In the genomic region with DNA sequence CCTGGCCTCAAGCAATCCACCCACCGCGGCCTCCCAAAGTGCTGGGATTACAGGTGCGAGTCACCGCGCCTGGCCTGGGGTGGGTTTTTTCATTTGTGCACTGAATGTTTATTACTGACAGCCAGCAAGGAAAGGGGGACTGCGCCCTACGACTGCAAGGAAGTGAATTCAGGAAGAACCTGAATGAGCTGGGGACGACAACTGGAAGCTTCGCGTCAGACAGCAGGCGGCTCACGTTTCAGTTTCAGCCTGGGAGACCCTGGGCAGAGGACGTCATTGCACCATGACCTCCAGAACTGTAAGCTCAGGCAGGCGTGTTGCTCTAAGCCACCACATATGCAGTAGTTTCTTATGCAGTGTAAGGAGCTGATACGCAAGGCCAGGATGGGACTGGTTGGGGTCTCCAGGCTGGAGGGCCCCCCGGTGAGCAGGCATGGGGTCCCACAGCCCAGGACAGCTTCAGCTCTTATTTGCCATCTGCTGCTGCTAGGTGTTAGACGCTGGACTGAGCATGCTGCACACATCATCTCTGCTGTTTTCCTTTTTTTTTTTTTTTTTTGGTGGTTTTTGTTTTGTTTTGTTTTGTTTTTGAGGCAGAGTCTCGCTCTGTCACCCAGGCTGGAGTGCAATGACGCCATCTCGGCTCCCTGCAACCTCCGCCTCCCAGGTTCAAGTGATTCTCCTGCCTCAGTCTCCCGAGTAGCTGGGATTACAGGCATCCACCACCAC, we compare ENCODE assay signal across 8 cellular contexts.
DNase-seq lines count a peak whose midpoint lies in the region; ATAC-seq, FAIRE-seq and TF ChIP-seq lines count a peak whose summit lies in the region.
"Had no signal": no experiment of that assay in that cellular context is flagged by ENCODE, and none has a peak within 500 bp of the region (broad histone marks: within the 10 kb centered on the region; RNA-seq: fewer than 3 reads in every experiment).

No MANE protein-coding gene starts in this region.

- TF ChIP-seq CTCF in ascending aorta (IDR thresholded peaks at IDR 0.05), result no peak
- 0 out of 2 replicates have a peak, but pooled peaks have one; percentile 26 for TF ChIP-seq CTCF in HepG2 (CRISPR knock-in tag; IDR thresholded peaks at IDR 0.05)
- no peak for TF ChIP-seq CTCF in testis (IDR thresholded peaks at IDR 0.05)

- H3K36me3 ChIP-seq in ascending aorta, result no peaks in the 10 kb centered on the region
- no peaks in the 10 kb centered on the region for H3K36me3 ChIP-seq in HepG2 (replicated peaks in 1 of 2; ENCODE audit: control insufficient read depth in 1 of 2, insufficient read depth in 2 of 2, low read length in 2 of 2)
- no peaks in the 10 kb centered on the region for H3K36me3 ChIP-seq in testis (ENCODE audit: low read depth, missing control alignments)

- no peak for TF ChIP-seq RAD21 in HepG2 (CRISPR knock-in tag; IDR thresholded peaks at IDR 0.05)

- peaks cover 14 to 30% (median 22%) of the 10 kb centered on the region in 3 donors for H3K4me1 Mint-ChIP-seq in IgD-negative memory B cell

- peak overlapping the region; percentile 89 for H3K4me2 ChIP-seq in HepG2 (ENCODE audit: low read depth, low read length)

- in situ Hi-C loops in HepG2 (cut with HindIII; ENCODE audit: extremely low pct_ligation_motif_present, low pct_unique_long_range_greater_than_20kb), result loop anchor here (5.0 kb wide), 1 partner anchor 65 kb away; a partner anchor contains a TSS

- TF ChIP-seq POLR2A in HepG2 (IDR thresholded peaks at IDR 0.05; ENCODE audit: insufficient read depth in 1 of 2, low read depth in 2 of 2, low read length in 2 of 2), result peak; percentile 33 to 34; a peak in 2 of 4 replicates
- no peak for TF ChIP-seq POLR2A in testis (IDR thresholded peaks at IDR 0.05)

- WGBS in HepG2 (ENCODE audit: low lambda C conversion rate), result 33% methylated on average over 20 of the region's 22 CpGs
- 62 to 75% methylated on average over 19 to 22 of the region's 22 CpGs for WGBS in testis, 2 donors

- peak overlapping the region in 1 of 4 donors; percentile 16 for H3K4me3 Mint-ChIP-seq in IgD-negative memory B cell

- H3K27me3 ChIP-seq in ascending aorta (no peaks in the 10 kb centered on the region), HepG2 (ENCODE audit: control insufficient read depth in 1 of 2, insufficient read depth in 2 of 2, low read length in 2 of 2) (no peaks in the 10 kb centered on the region), testis (no peaks in the 10 kb centered on the region)

- CTCF ChIA-PET in HepG2 (lab: Yijun Ruan, JAX; ENCODE audit: low intra/inter-chr PET ratio, low total read pairs), result interaction anchor here (1.7 kb wide), 1 partner anchor 36 kb away, joined by 3 read pairs; no protein-coding TSS in a partner anchor

- POLR2A ChIA-PET in HepG2 (lab: Yijun Ruan, JAX), result interaction anchor here (0.7 to 7.9 kb wide), 12 partner anchors 11 to 85 kb away, joined by 3 to 199 read pairs (median 8); a partner anchor contains a TSS

- no peaks in the 10 kb centered on the region for H3K36me3 Mint-ChIP-seq in IgD-negative memory B cell

- peak overlapping the region; percentile 33 to 88 (median 39) for H3K27ac Mint-ChIP-seq in IgD-negative memory B cell

- H3K9me3 ChIP-seq in ascending aorta (no peaks in the 10 kb centered on the region), HepG2 (ENCODE audit: low read length) (no peaks in the 10 kb centered on the region), testis (no peaks in the 10 kb centered on the region)

- H3K4me3 ChIP-seq in ascending aorta (peak overlapping the region in 1 of 2 donors; percentile 49), HepG2 (replicated peaks in 1 of 3; ENCODE audit: insufficient read depth in 1 of 3, low read depth in 2 of 3, low read length in 3 of 3) (peak overlapping the region in 1 of 3 experiments; percentile 65; a peak in 2 of 6 replicates), testis (no peak overlapping the region)

- peaks cover 39 to 64% of the 10 kb centered on the region in 2 donors for H3K4me1 ChIP-seq in ascending aorta
- peaks cover 78% of the 10 kb centered on the region for H3K4me1 ChIP-seq in HepG2 (ENCODE audit: insufficient read depth, low read length)
- H3K4me1 ChIP-seq in testis, result peaks cover 61% of the 10 kb centered on the region

- no peaks in the 10 kb centered on the region for H3K9me3 Mint-ChIP-seq in IgD-negative memory B cell

- no peak for TF ChIP-seq EP300 in HepG2 (IDR thresholded peaks at IDR 0.05; ENCODE audit: low read depth in 2 of 2, low read length in 2 of 2)
- TF ChIP-seq EP300 in HepG2 (CRISPR knock-in tag; IDR thresholded peaks at IDR 0.05; ENCODE audit: borderline replicate concordance), result no peak

- no peaks in the 10 kb centered on the region for H3K27me3 Mint-ChIP-seq in IgD-negative memory B cell

- peak; percentile 63 for FAIRE-seq in HepG2 (lab: Jason Lieb, UNC)

- H3K27ac ChIP-seq in ascending aorta, result peak overlapping the region; percentile 90 to 97
- peak overlapping the region; percentile 98 for H3K27ac ChIP-seq in HepG2 (ENCODE audit: extremely low read length, insufficient read depth, low read length)
- H3K27ac ChIP-seq in testis, result peak overlapping the region; percentile 61 to 88

- no peaks in the 10 kb centered on the region for H3K79me2 ChIP-seq in HepG2 (ENCODE audit: insufficient read depth, low read length)

- ATAC-seq in HepG2, result no peak
- ATAC-seq in HG02623 (IDR thresholded peaks at IDR 0.05; ENCODE audit: unreplicated experiment), result no peak

- H4K20me1 ChIP-seq in HepG2 (ENCODE audit: insufficient read depth, low read length), result no peaks in the 10 kb centered on the region

- no TSS peak for BruUV-seq in HepG2 (replicated peaks; lab: Mats Ljungman, UMichigan)

- H3K9ac ChIP-seq in HepG2 (ENCODE audit: insufficient read depth, low read depth, low read length), result peak overlapping the region; percentile 71

- H2AFZ ChIP-seq in HepG2 (ENCODE audit: low read length), result no peak overlapping the region

- intact Hi-C loops in ascending aorta (cut with DNase I), result loop anchor here (1.0 to 5.0 kb wide), 3 partner anchors 37 to 85 kb away; no protein-coding TSS in a partner anchor
- intact Hi-C loops in HepG2 (cut with micrococcal nuclease; ENCODE audit: unreplicated experiment), result loop anchor here (1.0 to 5.0 kb wide), 2 partner anchors 37 to 65 kb away; a partner anchor contains a TSS
- intact Hi-C loops in testis (cut with DNase I; ENCODE audit: low total_unique reads), result loop anchor here (5.0 kb wide), 1 partner anchor 65 kb away; a partner anchor contains a TSS

- DNase-seq in ascending aorta (ENCODE audit: low spot score in 2 of 2), result no peak
- DNase-seq in HepG2 (ENCODE audit: low spot score), result peak; percentile 63
- DNase-seq in testis, result no peak
- no peak for DNase-seq in retina
- DNase-seq in SIG-M5 treated with dmso at 0.1 percent for 504 hours (lab: John Stamatoyannopoulos, UW; ENCODE audit: unreplicated experiment), result no peak
- DNase-seq: NCI-H1694 had no signal

TF ChIP-seq in HepG2, 621 proteins besides CTCF, POLR2A, EP300 and RAD21 (continues in another document):
- TF ChIP-seq RORA (CRISPR knock-in tag; IDR thresholded peaks at IDR 0.05), result no peak
- peak; percentile 37; the same call in 1 of the 2 replicates for TF ChIP-seq SAP130 (CRISPR knock-in tag; IDR thresholded peaks at IDR 0.05; ENCODE audit: low read depth)
- TF ChIP-seq ATM (IDR thresholded peaks at IDR 0.05; ENCODE audit: borderline replicate concordance), result no peak
- no peak for TF ChIP-seq ZNF746 (CRISPR knock-in tag; IDR thresholded peaks at IDR 0.05)
- TF ChIP-seq RXRA (CRISPR knock-in tag; IDR thresholded peaks at IDR 0.05), result 0 out of 2 replicates have a peak, but pooled peaks have one; percentile 14
- TF ChIP-seq, protein P1, sequence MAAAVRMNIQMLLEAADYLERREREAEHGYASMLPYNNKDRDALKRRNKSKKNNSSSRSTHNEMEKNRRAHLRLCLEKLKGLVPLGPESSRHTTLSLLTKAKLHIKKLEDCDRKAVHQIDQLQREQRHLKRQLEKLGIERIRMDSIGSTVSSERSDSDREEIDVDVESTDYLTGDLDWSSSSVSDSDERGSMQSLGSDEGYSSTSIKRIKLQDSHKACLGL (CRISPR knock-in tag; IDR thresholded peaks at IDR 0.05), result no peak
- 0 out of 2 replicates have a peak, but pooled peaks have one; percentile 10 for TF ChIP-seq ZNF629 (CRISPR knock-in tag; conservative IDR thresholded peaks at IDR 0.05)
- no peak for TF ChIP-seq STAG1 (CRISPR knock-in tag; IDR thresholded peaks at IDR 0.05)
- TF ChIP-seq, protein P2, sequence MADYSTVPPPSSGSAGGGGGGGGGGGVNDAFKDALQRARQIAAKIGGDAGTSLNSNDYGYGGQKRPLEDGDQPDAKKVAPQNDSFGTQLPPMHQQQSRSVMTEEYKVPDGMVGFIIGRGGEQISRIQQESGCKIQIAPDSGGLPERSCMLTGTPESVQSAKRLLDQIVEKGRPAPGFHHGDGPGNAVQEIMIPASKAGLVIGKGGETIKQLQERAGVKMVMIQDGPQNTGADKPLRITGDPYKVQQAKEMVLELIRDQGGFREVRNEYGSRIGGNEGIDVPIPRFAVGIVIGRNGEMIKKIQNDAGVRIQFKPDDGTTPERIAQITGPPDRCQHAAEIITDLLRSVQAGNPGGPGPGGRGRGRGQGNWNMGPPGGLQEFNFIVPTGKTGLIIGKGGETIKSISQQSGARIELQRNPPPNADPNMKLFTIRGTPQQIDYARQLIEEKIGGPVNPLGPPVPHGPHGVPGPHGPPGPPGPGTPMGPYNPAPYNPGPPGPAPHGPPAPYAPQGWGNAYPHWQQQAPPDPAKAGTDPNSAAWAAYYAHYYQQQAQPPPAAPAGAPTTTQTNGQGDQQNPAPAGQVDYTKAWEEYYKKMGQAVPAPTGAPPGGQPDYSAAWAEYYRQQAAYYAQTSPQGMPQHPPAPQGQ (CRISPR knock-in tag; IDR thresholded peaks at IDR 0.05; ENCODE audit: borderline replicate concordance), result no peak
- no peak for TF ChIP-seq ARHGAP35 (CRISPR knock-in tag; IDR thresholded peaks at IDR 0.05; ENCODE audit: borderline replicate concordance)
- no peak for TF ChIP-seq HOXA7 (CRISPR knock-in tag; IDR thresholded peaks at IDR 0.05)
- TF ChIP-seq ZNF83 (CRISPR knock-in tag; IDR thresholded peaks at IDR 0.05; ENCODE audit: borderline replicate concordance), result no peak
- TF ChIP-seq, protein P3, sequence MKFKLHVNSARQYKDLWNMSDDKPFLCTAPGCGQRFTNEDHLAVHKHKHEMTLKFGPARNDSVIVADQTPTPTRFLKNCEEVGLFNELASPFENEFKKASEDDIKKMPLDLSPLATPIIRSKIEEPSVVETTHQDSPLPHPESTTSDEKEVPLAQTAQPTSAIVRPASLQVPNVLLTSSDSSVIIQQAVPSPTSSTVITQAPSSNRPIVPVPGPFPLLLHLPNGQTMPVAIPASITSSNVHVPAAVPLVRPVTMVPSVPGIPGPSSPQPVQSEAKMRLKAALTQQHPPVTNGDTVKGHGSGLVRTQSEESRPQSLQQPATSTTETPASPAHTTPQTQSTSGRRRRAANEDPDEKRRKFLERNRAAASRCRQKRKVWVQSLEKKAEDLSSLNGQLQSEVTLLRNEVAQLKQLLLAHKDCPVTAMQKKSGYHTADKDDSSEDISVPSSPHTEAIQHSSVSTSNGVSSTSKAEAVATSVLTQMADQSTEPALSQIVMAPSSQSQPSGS (CRISPR knock-in tag; IDR thresholded peaks at IDR 0.05), result no peak
